8 cellular contexts compared by ENCODE assay signal in genomic region chr11:130002846-130003716, GRCh38. TPM values are rescaled to one million over a fixed set of nuclear protein-coding genes. Genes with fewer than 3 reads are reported as not detected.
A peak's percentile ranks its signal among the peaks of the same experiment; 100 is the strongest.
DNase-seq lines count a peak whose midpoint lies in the region; ATAC-seq lines count a peak whose summit lies in the region.

No MANE protein-coding gene starts in this region.

- H3K36me3 ChIP-seq in effector memory CD4-positive, alpha-beta T cell (ENCODE audit: control insufficient read depth, insufficient read depth, low read length) = no peaks in the 10 kb centered on the region

- H3K4me1 ChIP-seq in effector memory CD4-positive, alpha-beta T cell (ENCODE audit: control insufficient read depth, insufficient read depth, low read length, poor library complexity, severe bottlenecking) = peaks cover 8% of the 10 kb centered on the region

- peak; percentile 74 for ATAC-seq in GM21360 (IDR thresholded peaks at IDR 0.05; ENCODE audit: unreplicated experiment)

- no peaks in the 10 kb centered on the region for H3K9me3 ChIP-seq in effector memory CD4-positive, alpha-beta T cell (ENCODE audit: control insufficient read depth, low read length)

- no peaks in the 10 kb centered on the region for H3K27me3 ChIP-seq in effector memory CD4-positive, alpha-beta T cell (replicated peaks; ENCODE audit: control insufficient read depth, insufficient read depth, low read length, poor library complexity, severe bottlenecking)

- peak overlapping the region; percentile 99 for H3K27ac ChIP-seq in effector memory CD4-positive, alpha-beta T cell (ENCODE audit: insufficient read depth, low read length, poor library complexity, severe bottlenecking)

- DNase-seq in COLO829 (ENCODE audit: low spot score) (peak; percentile 95), HT-29 (ENCODE audit: low spot score) (peak; percentile 100), lung microvascular endothelial cell (ENCODE audit: low read depth in 2 of 2) (peak; percentile 98)
- DNase-seq in NK-92 treated with Interleukin-12 subunit alpha and Interleukin-12 subunit beta, amount 100 ng/mL, for 24 hours (lab: John Stamatoyannopoulos, UW) = peak; percentile 91
- DNase-seq in activated CD8-positive, alpha-beta memory T cell treated with anti-CD3 and anti-CD28 coated beads for 4 hours (ENCODE audit: low read depth in 2 of 2) = peak; percentile 76 to 84
- peak; percentile 83 to 88 (median 87) for DNase-seq in effector memory CD4-positive, alpha-beta T cell
- DNase-seq in stimulated activated CD4-positive, alpha-beta T cell treated with anti-CD3 and anti-CD28 coated beads, TNF-alpha, amount 100 ng/mL, for 4 hours (ENCODE audit: low read depth in 3 of 3) = peak; percentile 74 to 84 (median 80)

- peak overlapping the region; percentile 79 for H3K4me3 ChIP-seq in effector memory CD4-positive, alpha-beta T cell (ENCODE audit: insufficient read depth, low read depth, low read length, poor library complexity, severe bottlenecking)

RNA-seq across cellular contexts. Expression of gene PRDM10, which starts 0.4 kb away (rescaled TPM):
- 10.4 and 17.7 TPM in 2 replicates for total RNA-seq in HT-29 (2014; rRNA removed; shearing (Covaris generic))
- 2.6 and 3.8 TPM in 2 replicates for total RNA-seq in lung microvascular endothelial cell

Comparison
In these comparisons a context has a peak if more than half of its experiments do, and no peak if none do; other contexts are left out.
1. Peak in every context shown above with its lines: DNase-seq, ATAC-seq, H3K4me3 ChIP-seq and H3K27ac ChIP-seq.